Comparison of ENCODE assay signal across 8 cellular contexts in genomic region chr1:156383023-156383422, GRCh38. TPM values are rescaled to one million over a fixed set of nuclear protein-coding genes. Genes with fewer than 3 reads are reported as not detected.
DNase-seq lines count a peak whose midpoint lies in the region; ATAC-seq, FAIRE-seq and TF ChIP-seq lines count a peak whose summit lies in the region.
"Had no signal": no experiment of that assay in that cellular context is flagged by ENCODE, and none has a peak within 500 bp of the region (broad histone marks: within the 10 kb centered on the region; RNA-seq: fewer than 3 reads in every experiment).

No MANE protein-coding gene starts in this region.

- H3K27me3 ChIP-seq in foreskin keratinocyte = peaks cover 26% of the 10 kb centered on the region
- H3K27me3 ChIP-seq in parathyroid adenoma (ENCODE audit: control insufficient read depth, insufficient read depth, low read length) = no peaks in the 10 kb centered on the region
- H3K27me3 ChIP-seq in upper lobe of right lung = peaks cover 17% of the 10 kb centered on the region

- no peaks in the 10 kb centered on the region for H3K9me3 ChIP-seq in parathyroid adenoma (ENCODE audit: control insufficient read depth, low read length)
- no peaks in the 10 kb centered on the region for H3K9me3 ChIP-seq in upper lobe of right lung

- TF ChIP-seq POLR2A in GM12891 (IDR thresholded peaks at IDR 0.05; ENCODE audit: low read depth, low read length) = no peak

- H3K4me3 ChIP-seq in parathyroid adenoma (ENCODE audit: low read depth, low read length) (no peak overlapping the region), upper lobe of right lung (no peak overlapping the region)

- H3K4me2 ChIP-seq in parathyroid adenoma (ENCODE audit: low read length) = no peak overlapping the region

- peak; percentile 85 for FAIRE-seq in GM12891 (lab: Jason Lieb, UNC)

- no peak overlapping the region for H2AFZ ChIP-seq in parathyroid adenoma

- TF ChIP-seq CTCF in foreskin keratinocyte (conservative IDR thresholded peaks at IDR 0.05) = peak; percentile 80
- peak; percentile 64 for TF ChIP-seq CTCF in parathyroid adenoma (IDR thresholded peaks at IDR 0.05)
- peak; percentile 77 for TF ChIP-seq CTCF in upper lobe of right lung (IDR thresholded peaks at IDR 0.05)

- H3K27ac ChIP-seq in foreskin keratinocyte (no peak overlapping the region), parathyroid adenoma (no peak overlapping the region), upper lobe of right lung (no peak overlapping the region)

- intact Hi-C loops in upper lobe of right lung (cut with DNase I) = no loop called here

- H3K36me3 ChIP-seq in parathyroid adenoma (ENCODE audit: control insufficient read depth, insufficient read depth, low read length) (no peaks in the 10 kb centered on the region), upper lobe of right lung (no peaks in the 10 kb centered on the region)

- no peak overlapping the region for H3K9ac ChIP-seq in parathyroid adenoma

- DNase-seq in GM12891 (ENCODE audit: insufficient read length, low spot score) = peak; percentile 81
- peak; percentile 69 to 80 for DNase-seq in Kasumi-1 (lab: John Stamatoyannopoulos, UW)
- DNase-seq in RPMI8226 = peak; percentile 82
- peak; percentile 43 for DNase-seq in activated T-helper 9 cell treated with anti-CD3 and anti-CD28 coated beads, Interleukin-2, amount 50 U/mL, for 16 hours (ENCODE audit: low read depth)
- peak in 1 of 2 donors; percentile 17 for DNase-seq in foreskin keratinocyte
- DNase-seq in upper lobe of right lung = no peak

- no peaks in the 10 kb centered on the region for H3K4me1 ChIP-seq in foreskin keratinocyte
- no peaks in the 10 kb centered on the region for H3K4me1 ChIP-seq in parathyroid adenoma
- H3K4me1 ChIP-seq in upper lobe of right lung = no peaks in the 10 kb centered on the region

- H3K79me2 ChIP-seq in parathyroid adenoma = no peaks in the 10 kb centered on the region

- ATAC-seq in foreskin keratinocyte = peak; percentile 76
- peak; percentile 85 for ATAC-seq in upper lobe of right lung

TF ChIP-seq in GM12891, 5 proteins besides CTCF, POLR2A, EP300 and RAD21:
- TF ChIP-seq SPI1 (IDR thresholded peaks at IDR 0.05; ENCODE audit: low read depth, low read length) (no peak), POU2F2 (IDR thresholded peaks at IDR 0.05; ENCODE audit: low read depth, low read length) (no peak), TAF1 (IDR thresholded peaks at IDR 0.05; ENCODE audit: low read depth, low read length) (no peak), POLR2AphosphoS5 (IDR thresholded peaks at IDR 0.05; ENCODE audit: low read depth, low read length) (no peak), PAX5 (IDR thresholded peaks at IDR 0.05; ENCODE audit: insufficient read depth, low read length, severe bottlenecking) (no peak)
TF ChIP-seq in GM12891: peak in this region for 0.

RNA-seq across cellular contexts. Expression of gene RHBG, which starts 14.0 kb away (rescaled TPM):
- polyA plus RNA-seq in GM12891 (2012; ENCODE audit: low read depth, missing spikeins) = 0.08 TPM
- total RNA-seq in foreskin keratinocyte = 0.11 TPM in 1 of 2 replicates, not detected in the other
- not detected in 2 replicates for polyA plus RNA-seq in foreskin keratinocyte
- total RNA-seq in upper lobe of right lung = not detected
- total RNA-seq: mononuclear cell had no signal

RNA-seq across cellular contexts. Expression of gene TSACC, which starts 44.7 kb away (rescaled TPM):
- 0.30 TPM for polyA plus RNA-seq in GM12891 (2012; ENCODE audit: low read depth, missing spikeins)
- total RNA-seq in foreskin keratinocyte (0.60 and 0.82 TPM in 2 replicates), upper lobe of right lung (not detected)
- polyA plus RNA-seq in foreskin keratinocyte = 0.79 and 0.98 TPM in 2 replicates
- total RNA-seq: mononuclear cell had no signal

RNA-seq across cellular contexts. Expression of gene CCT3, which starts 44.9 kb away (rescaled TPM):
- polyA plus RNA-seq in GM12891 (2012; ENCODE audit: low read depth, missing spikeins) = 228 TPM
- total RNA-seq in foreskin keratinocyte (363 and 393 TPM in 2 replicates), upper lobe of right lung (120 TPM)
- 329 and 382 TPM in 2 replicates for polyA plus RNA-seq in foreskin keratinocyte
